Comparison of ENCODE assay signal across 8 cellular contexts in genomic region chr1:120913651-120914389, GRCh38. TPM values are rescaled to one million over a fixed set of nuclear protein-coding genes. Genes with fewer than 3 reads are reported as not detected.
DNase-seq lines count a peak whose midpoint lies in the region; TF ChIP-seq lines count a peak whose summit lies in the region.
"Not testable (repeated sequence)": the region's sequence is repeated elsewhere in the genome, so short reads cannot be mapped to it uniquely, and the experiment has no call there.

No MANE protein-coding gene starts in this region.

- not testable (repeated sequence) for H3K27me3 ChIP-seq in fibroblast of lung (ENCODE audit: control insufficient read depth, insufficient read depth, low read length)

- not testable (repeated sequence) for H3K36me3 Mint-ChIP-seq in activated naive CD4-positive, alpha-beta T cell treated with anti-CD3 and anti-CD28 coated beads for 36 hours (ENCODE audit: low read depth)

- H3K4me1 Mint-ChIP-seq in activated naive CD4-positive, alpha-beta T cell treated with anti-CD3 and anti-CD28 coated beads for 36 hours (ENCODE audit: low read depth) = not testable (repeated sequence)

- not testable (repeated sequence) for H3K36me3 ChIP-seq in fibroblast of lung (ENCODE audit: control insufficient read depth, insufficient read depth, low read length); urinary bladder (ENCODE audit: insufficient read depth)

- not testable (repeated sequence) for H3K4me2 ChIP-seq in fibroblast of lung (ENCODE audit: extremely low read depth, insufficient read depth, low read length)

- peak overlapping the region; percentile 37 for H3K9ac ChIP-seq in fibroblast of lung (ENCODE audit: insufficient read depth, low read length)

- CTCF ChIA-PET in activated naive CD4-positive, alpha-beta T cell treated with anti-CD3 and anti-CD28 coated beads for 36 hours (lab: Charles Lee) = not testable (repeated sequence)

- H2AFZ ChIP-seq in fibroblast of lung (ENCODE audit: low read length) = not testable (repeated sequence)

- H3K79me2 ChIP-seq in fibroblast of lung (ENCODE audit: control insufficient read depth, insufficient read depth, low read length) = not testable (repeated sequence)

- not testable (repeated sequence) for H3K27ac ChIP-seq in fibroblast of lung (ENCODE audit: insufficient read depth, low read length)
- H3K27ac ChIP-seq in urinary bladder (ENCODE audit: low read depth) = peak overlapping the region; percentile 67

- DNase-seq in NK-92 treated with Interleukin-12 subunit alpha and Interleukin-12 subunit beta, amount 100 ng/mL, for 24 hours (lab: John Stamatoyannopoulos, UW) = peak; percentile 63
- peak; percentile 65 for DNase-seq in activated CD4-positive, alpha-beta T cell treated with anti-CD3 and anti-CD28 coated beads for 1 hour
- DNase-seq in activated naive CD4-positive, alpha-beta T cell treated with anti-CD3 and anti-CD28 coated beads for 36 hours = peak; percentile 87
- DNase-seq in fibroblast of lung (ENCODE audit: low read depth in 2 of 2) (peak in 1 of 2 donors; percentile 37), myocyte (ENCODE audit: low read depth) (peak; percentile 3)
- DNase-seq in stimulated activated CD4-positive, alpha-beta T cell treated with anti-CD3 and anti-CD28 coated beads, Interleukin-15, amount 100 ng/mL, for 48 hours (ENCODE audit: low read depth in 2 of 2) = peak; percentile 16 to 41

- intact Hi-C loops in activated naive CD4-positive, alpha-beta T cell treated with anti-CD3 and anti-CD28 coated beads for 36 hours (cut with micrococcal nuclease) = not testable (repeated sequence)

- peak overlapping the region; percentile 82 for H3K4me3 Mint-ChIP-seq in activated naive CD4-positive, alpha-beta T cell treated with anti-CD3 and anti-CD28 coated beads for 36 hours

- H3K27ac Mint-ChIP-seq in activated naive CD4-positive, alpha-beta T cell treated with anti-CD3 and anti-CD28 coated beads for 36 hours = peak overlapping the region; percentile 95

- TF ChIP-seq CTCF in GM12875 (IDR thresholded peaks at IDR 0.05; ENCODE audit: borderline replicate concordance, insufficient read depth, low read depth, low read length); fibroblast of lung (conservative IDR thresholded peaks at IDR 0.05 in 1 of 2, IDR thresholded peaks at IDR 0.05 in 1 of 2; ENCODE audit: low read depth in 1 of 2, low read length in 2 of 2): not testable (repeated sequence)

- not testable (repeated sequence) for H3K9me3 ChIP-seq in fibroblast of lung (ENCODE audit: control insufficient read depth, insufficient read depth, low read depth, low read length)

- 1% methylated on average over 23 of the region's 65 CpGs for WGBS in urinary bladder

- not testable (repeated sequence) for H3K9me3 Mint-ChIP-seq in activated naive CD4-positive, alpha-beta T cell treated with anti-CD3 and anti-CD28 coated beads for 36 hours

- H3K27me3 Mint-ChIP-seq in activated naive CD4-positive, alpha-beta T cell treated with anti-CD3 and anti-CD28 coated beads for 36 hours (ENCODE audit: low read depth) = not testable (repeated sequence)

- peak overlapping the region; percentile 46 for H3K4me3 ChIP-seq in GM12875 (ENCODE audit: low read depth, low read length)
- peak overlapping the region in 3 of 4 experiments; percentile 16 to 55 (median 26) for H3K4me3 ChIP-seq in fibroblast of lung (replicated peaks in 1 of 4; ENCODE audit: control extremely low read depth in 1 of 4, insufficient read depth in 1 of 4, low read depth in 3 of 4, low read length in 4 of 4)
- H3K4me3 ChIP-seq in urinary bladder (ENCODE audit: low read depth, low read length) = peak overlapping the region; percentile 43

- H4K20me1 ChIP-seq in fibroblast of lung (ENCODE audit: control insufficient read depth, extremely low read depth, insufficient read depth, low read length) = not testable (repeated sequence)

- H3K4me1 ChIP-seq in fibroblast of lung (ENCODE audit: control insufficient read depth, extremely low read depth, insufficient read depth, low read length); urinary bladder (ENCODE audit: insufficient read depth): not testable (repeated sequence)

RNA-seq across cellular contexts. Expression of gene PPIAL4A, which starts 24.2 kb away (rescaled TPM):
- not detected for total RNA-seq in activated naive CD4-positive, alpha-beta T cell treated with anti-CD3 and anti-CD28 coated beads for 36 hours
- total RNA-seq in fibroblast of lung (not detected in 2 replicates), myocyte (not detected in 2 replicates), urinary bladder (not detected)
- polyA plus RNA-seq in fibroblast of lung (not detected in 2 replicates), urinary bladder (not detected)
- not detected in 2 replicates for polyA plus RNA-seq in fibroblast of lung (2012)
- not detected in 2 replicates for polyA minus RNA-seq in fibroblast of lung (ENCODE audit: low replicate concordance)
- polyA plus RNA-seq in myocyte (2012) = not detected
